Comparison of ENCODE assay signal across 9 cellular contexts in the genomic region with DNA sequence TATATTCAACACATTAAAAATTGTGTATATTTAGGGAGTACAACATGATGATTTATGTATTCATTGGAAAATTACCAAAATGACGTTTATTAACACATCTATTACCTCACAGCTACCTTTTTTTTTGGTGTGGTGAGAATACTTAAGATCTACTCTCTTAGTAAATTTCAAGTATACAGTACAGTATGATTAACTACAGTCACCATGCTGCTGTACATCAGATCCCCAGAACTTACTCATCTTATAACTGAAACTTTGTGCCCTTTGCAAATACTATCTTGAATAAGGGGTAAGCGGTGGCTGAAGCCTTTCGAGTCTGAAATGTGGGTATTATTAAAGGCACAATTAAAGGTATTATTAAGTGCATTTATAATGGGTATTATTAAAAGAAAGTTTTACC. TPM values are rescaled to one million over a fixed set of nuclear protein-coding genes. Genes with fewer than 3 reads are reported as not detected.
A peak's percentile ranks its signal among the peaks of the same experiment; 100 is the strongest.
DNase-seq lines count a peak whose midpoint lies in the region; ATAC-seq, FAIRE-seq and TF ChIP-seq lines count a peak whose summit lies in the region.
"Had no signal": no experiment of that assay in that cellular context is flagged by ENCODE, and none has a peak within 500 bp of the region (broad histone marks: within the 10 kb centered on the region; RNA-seq: fewer than 3 reads in every experiment).

No MANE protein-coding gene starts in this region.

- H3K36me3 Mint-ChIP-seq in activated naive CD4-positive, alpha-beta T cell treated with anti-CD3 and anti-CD28 coated beads, Interleukin-2, amount 50 U/mL, for 24 hours = no peaks in the 10 kb centered on the region
- no peaks in the 10 kb centered on the region for H3K36me3 Mint-ChIP-seq in type B pancreatic cell

- H3K36me3 ChIP-seq in adipocyte (ENCODE audit: control insufficient read depth, insufficient read depth, low read length, severe bottlenecking) (no peaks in the 10 kb centered on the region), kidney (ENCODE audit: control insufficient read depth in 1 of 2, insufficient read depth in 2 of 2, low read length in 2 of 2) (no peaks in the 10 kb centered on the region)
- H3K36me3 ChIP-seq: left lung had no signal

- H3K27me3 Mint-ChIP-seq in activated naive CD4-positive, alpha-beta T cell treated with anti-CD3 and anti-CD28 coated beads, Interleukin-2, amount 50 U/mL, for 24 hours = peaks cover 4% of the 10 kb centered on the region
- H3K27me3 Mint-ChIP-seq in type B pancreatic cell = no peaks in the 10 kb centered on the region

- no peak for FAIRE-seq in kidney (lab: Jason Lieb, UNC)

- H3K4me3 ChIP-seq in adipocyte (ENCODE audit: low read length) (peak overlapping the region; percentile 78), kidney (ENCODE audit: low read length in 2 of 2) (peak overlapping the region; percentile 51 to 76)

- no peak for TF ChIP-seq CTCF in kidney (IDR thresholded peaks at IDR 0.05; ENCODE audit: borderline replicate concordance, extremely low read depth, insufficient read depth)
- no peak for TF ChIP-seq CTCF in type B pancreatic cell (conservative IDR thresholded peaks at IDR 0.05)
- no peak for TF ChIP-seq CTCF in RWPE1 (conservative IDR thresholded peaks at IDR 0.05; ENCODE audit: low read depth)

- CTCF ChIA-PET in RWPE1 (lab: Yijun Ruan, JAX) = no interaction called here

- no peaks in the 10 kb centered on the region for H3K9me3 Mint-ChIP-seq in activated naive CD4-positive, alpha-beta T cell treated with anti-CD3 and anti-CD28 coated beads, Interleukin-2, amount 50 U/mL, for 24 hours
- H3K9me3 Mint-ChIP-seq in type B pancreatic cell = no peaks in the 10 kb centered on the region

- peak overlapping the region; percentile 77 for H3K4me3 Mint-ChIP-seq in activated naive CD4-positive, alpha-beta T cell treated with anti-CD3 and anti-CD28 coated beads, Interleukin-2, amount 50 U/mL, for 24 hours
- H3K4me3 Mint-ChIP-seq in type B pancreatic cell = peak overlapping the region; percentile 87

- H3K4me1 ChIP-seq in adipocyte (ENCODE audit: control insufficient read depth, insufficient read depth, low read length) (peaks cover 4% of the 10 kb centered on the region), kidney (ENCODE audit: control insufficient read depth in 1 of 2, insufficient read depth in 1 of 2, low read depth in 1 of 2, low read length in 2 of 2) (no peaks in the 10 kb centered on the region)
- H3K4me1 ChIP-seq: left lung had no signal

- no peak overlapping the region for H3K27ac ChIP-seq in kidney (ENCODE audit: low read depth in 2 of 2, low read length in 2 of 2)
- no peak overlapping the region for H3K27ac ChIP-seq in RWPE1

- H3K27ac Mint-ChIP-seq in activated naive CD4-positive, alpha-beta T cell treated with anti-CD3 and anti-CD28 coated beads, Interleukin-2, amount 50 U/mL, for 24 hours = no peak overlapping the region
- peak overlapping the region; percentile 55 for H3K27ac Mint-ChIP-seq in type B pancreatic cell

- POLR2A ChIA-PET in RWPE1 (lab: Yijun Ruan, JAX; ENCODE audit: low non-redundant PET) = no interaction called here

- H3K27me3 ChIP-seq in adipocyte (replicated peaks; ENCODE audit: control insufficient read depth, insufficient read depth, low read length) = peaks cover under 1% of the 10 kb centered on the region
- H3K27me3 ChIP-seq: left lung had no signal

- DNase-seq in activated naive CD4-positive, alpha-beta T cell treated with Interleukin-2 at 50 U/mL for 16 hours = no peak
- DNase-seq in adipocyte (ENCODE audit: low read depth) = peak; percentile 22
- no peak for DNase-seq in kidney
- no peak for DNase-seq in type B pancreatic cell (ENCODE audit: extremely low spot score, unreplicated experiment)
- DNase-seq in RWPE1 (ENCODE audit: low spot score) = no peak

- H3K9me3 ChIP-seq in adipocyte (ENCODE audit: control insufficient read depth, low read length) = no peaks in the 10 kb centered on the region
- no peaks in the 10 kb centered on the region for H3K9me3 ChIP-seq in kidney (ENCODE audit: control insufficient read depth in 1 of 2, low read length in 2 of 2)
- H3K9me3 ChIP-seq: left lung had no signal

- intact Hi-C loops in kidney (cut with DNase I) = no loop called here

- H3K4me1 Mint-ChIP-seq in activated naive CD4-positive, alpha-beta T cell treated with anti-CD3 and anti-CD28 coated beads, Interleukin-2, amount 50 U/mL, for 24 hours = peaks cover 9% of the 10 kb centered on the region
- no peaks in the 10 kb centered on the region for H3K4me1 Mint-ChIP-seq in type B pancreatic cell (ENCODE audit: unreplicated experiment)

- ATAC-seq in GM19023 (IDR thresholded peaks at IDR 0.05; ENCODE audit: unreplicated experiment) = no peak
- no peak for ATAC-seq in GM19324 (IDR thresholded peaks at IDR 0.05; ENCODE audit: low FRiP score, unreplicated experiment)

- H3K9ac ChIP-seq in adipocyte (ENCODE audit: low read length) = peak overlapping the region; percentile 71
- no peak overlapping the region for H3K9ac ChIP-seq in kidney (ENCODE audit: low read length in 2 of 2)

RNA-seq across cellular contexts. Expression of gene PHKA1, which starts 1.0 kb away (rescaled TPM):
- total RNA-seq in kidney (3.4 TPM), type B pancreatic cell (ENCODE audit: low replicate concordance) (10.9 and 16.5 TPM in 2 replicates)
- polyA plus RNA-seq in kidney (ENCODE audit: insufficient read depth, low read depth, low replicate concordance) = 2.6 TPM
